8 cellular contexts compared by ENCODE assay signal in the genomic region with DNA sequence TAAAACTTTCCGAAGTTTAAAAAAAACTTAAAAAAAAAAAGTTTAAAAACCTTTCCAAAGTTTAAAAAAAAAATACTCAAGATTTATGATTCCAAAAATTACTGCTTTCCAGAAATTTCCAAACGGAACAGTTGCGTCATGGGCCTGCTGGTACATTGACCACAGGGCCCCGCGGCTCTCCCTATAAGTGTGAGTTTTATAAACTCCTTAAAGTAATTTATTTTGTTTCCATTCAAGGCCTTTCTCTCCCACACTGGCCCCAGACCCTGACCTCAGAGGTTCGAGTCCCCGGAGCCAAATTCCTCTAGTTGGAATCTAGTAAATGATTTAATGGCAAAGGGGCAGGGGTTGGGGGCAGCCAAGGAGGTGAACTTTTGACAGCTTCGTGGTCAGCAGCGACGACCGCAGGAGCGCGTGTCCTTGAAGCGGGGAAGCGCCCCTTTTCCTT.
DNase-seq lines count a peak whose midpoint lies in the region; ATAC-seq and TF ChIP-seq lines count a peak whose summit lies in the region.

No MANE protein-coding gene starts in this region.

- H3K36me3 ChIP-seq in GM23338 (ENCODE audit: insufficient read depth), result no peaks in the 10 kb centered on the region

- intact Hi-C loops in activated T-helper 2 cell treated with anti-CD3 and anti-CD28 coated beads, Interferon-gamma antibody, Interleukin-2, Interleukin-4, amounts not matched to agents 10 μg/mL and 5 μg/mL and 100 μg/mL, durations not matched to agents 14 hours and 24 hours and 36 hours (cut with micrococcal nuclease), result loop anchor here (1.0 kb wide), 1 partner anchor 98 kb away; the partner anchor contains the start of gene INSR
- intact Hi-C loops in left ventricle myocardium superior (cut with micrococcal nuclease), result no loop called here

- TF ChIP-seq CTCF in GM23338 (conservative IDR thresholded peaks at IDR 0.05; ENCODE audit: low read depth in 2 of 2), result no peak

- peak overlapping the region; percentile 54 for H3K4me3 ChIP-seq in GM23338
- H3K4me3 ChIP-seq in skin epidermis, result peak overlapping the region; percentile 11 to 75 (median 57)

- no peaks in the 10 kb centered on the region; the same call in 1 of the 2 replicates for H3K4me1 ChIP-seq in GM23338 (ENCODE audit: insufficient read depth)

- H3K4me2 ChIP-seq in GM23338, result peak overlapping the region; percentile 73

- no peaks in the 10 kb centered on the region for H3K27me3 ChIP-seq in GM23338 (ENCODE audit: insufficient read depth)

- ATAC-seq in GM23338, result no peak
- ATAC-seq in left ventricle myocardium superior, result no peak
- ATAC-seq in GM21786 (IDR thresholded peaks at IDR 0.05; ENCODE audit: unreplicated experiment), result no peak

- H3K9me3 Mint-ChIP-seq in GM23338, result no peaks in the 10 kb centered on the region; the same call in 2 of the 3 replicates
- H3K9me3 Mint-ChIP-seq in activated T-helper 2 cell treated with anti-CD3 and anti-CD28 coated beads, Interferon-gamma antibody, Interleukin-2, Interleukin-4, amounts not matched to agents 10 μg/mL and 5 μg/mL and 100 μg/mL, durations not matched to agents 14 hours and 24 hours and 36 hours, result no peaks in the 10 kb centered on the region

- H3K27ac Mint-ChIP-seq in GM23338, result peak overlapping the region; percentile 89
- H3K27ac Mint-ChIP-seq in activated T-helper 2 cell treated with anti-CD3 and anti-CD28 coated beads, Interferon-gamma antibody, Interleukin-2, Interleukin-4, amounts not matched to agents 10 μg/mL and 5 μg/mL and 100 μg/mL, durations not matched to agents 14 hours and 24 hours and 36 hours, result no peak overlapping the region

- no peak overlapping the region for H2AFZ ChIP-seq in GM23338

- no peaks in the 10 kb centered on the region; the same call in 1 of the 2 replicates for H4K20me1 ChIP-seq in GM23338 (replicated peaks; ENCODE audit: insufficient read depth)

- peaks cover 4% of the 10 kb centered on the region; the same call in 2 of the 3 replicates for H3K4me1 Mint-ChIP-seq in GM23338
- peaks cover 27% of the 10 kb centered on the region for H3K4me1 Mint-ChIP-seq in activated T-helper 2 cell treated with anti-CD3 and anti-CD28 coated beads, Interferon-gamma antibody, Interleukin-2, Interleukin-4, amounts not matched to agents 10 μg/mL and 5 μg/mL and 100 μg/mL, durations not matched to agents 14 hours and 24 hours and 36 hours (ENCODE audit: low read depth)

- H3K27ac ChIP-seq in GM23338 (ENCODE audit: low read depth) (peak overlapping the region; percentile 89; the same call in 1 of the 2 replicates), skin epidermis (peak overlapping the region in 15 of 21 experiments; percentile 22 to 87 (median 44))

- peaks cover 3% of the 10 kb centered on the region; the same call in 1 of the 2 replicates for H3F3A ChIP-seq in GM23338 (replicated peaks; ENCODE audit: low read depth)

- DNase-seq in GM23338 (ENCODE audit: low spot score), result no peak
- DNase-seq in activated T-helper 2 cell treated with anti-CD3 and anti-CD28 coated beads, Interferon-gamma antibody, Interleukin-2, Interleukin-4, amounts not matched to agents 10 μg/mL and 5 μg/mL and 100 μg/mL, durations not matched to agents 14 hours and 24 hours and 36 hours (ENCODE audit: low spot score), result no peak
- peak; percentile 38 for DNase-seq in left ventricle myocardium superior
- DNase-seq in activated gamma-delta T cell (lab: John Stamatoyannopoulos, UW), result no peak
- no peak for DNase-seq in germinal center (ENCODE audit: low spot score)
- no peak for DNase-seq in nucleus accumbens (lab: John Stamatoyannopoulos, UW)

- H3K27me3 Mint-ChIP-seq in GM23338 (ENCODE audit: insufficient read depth, low read depth, poor library complexity), result peaks cover 17% of the 10 kb centered on the region
- peaks cover 24% of the 10 kb centered on the region for H3K27me3 Mint-ChIP-seq in activated T-helper 2 cell treated with anti-CD3 and anti-CD28 coated beads, Interferon-gamma antibody, Interleukin-2, Interleukin-4, amounts not matched to agents 10 μg/mL and 5 μg/mL and 100 μg/mL, durations not matched to agents 14 hours and 24 hours and 36 hours (ENCODE audit: low read depth)

- 0 out of 2 replicates have a peak, but pooled peaks cover 3% of the 10 kb centered on the region for H3K79me2 ChIP-seq in GM23338 (replicated peaks; ENCODE audit: insufficient read depth)

- H3K36me3 Mint-ChIP-seq in GM23338 (ENCODE audit: low read depth), result no peaks in the 10 kb centered on the region
- no peaks in the 10 kb centered on the region for H3K36me3 Mint-ChIP-seq in activated T-helper 2 cell treated with anti-CD3 and anti-CD28 coated beads, Interferon-gamma antibody, Interleukin-2, Interleukin-4, amounts not matched to agents 10 μg/mL and 5 μg/mL and 100 μg/mL, durations not matched to agents 14 hours and 24 hours and 36 hours (ENCODE audit: low read depth)

- no peaks in the 10 kb centered on the region for H3K9me2 ChIP-seq in GM23338 (ENCODE audit: insufficient read depth)

- peak overlapping the region; percentile 77 for H3K4me3 Mint-ChIP-seq in GM23338
- H3K4me3 Mint-ChIP-seq in activated T-helper 2 cell treated with anti-CD3 and anti-CD28 coated beads, Interferon-gamma antibody, Interleukin-2, Interleukin-4, amounts not matched to agents 10 μg/mL and 5 μg/mL and 100 μg/mL, durations not matched to agents 14 hours and 24 hours and 36 hours (ENCODE audit: low read depth), result peak overlapping the region; percentile 80

TF ChIP-seq in GM23338, 12 proteins besides CTCF, POLR2A, EP300 and RAD21:
- no peak for TF ChIP-seq CREB1 (CRISPR knock-in tag; IDR thresholded peaks at IDR 0.05; ENCODE audit: low read depth)
- TF ChIP-seq ETS1 (IDR thresholded peaks at IDR 0.05), result no peak
- TF ChIP-seq POLR2AphosphoS5 (IDR thresholded peaks at IDR 0.05; ENCODE audit: low read depth), result no peak
- TF ChIP-seq ZNF114 (CRISPR knock-in tag; IDR thresholded peaks at IDR 0.05), result no peak
- TF ChIP-seq NANOG (IDR thresholded peaks at IDR 0.05; ENCODE audit: borderline replicate concordance), result no peak
- no peak for TF ChIP-seq EZH2phosphoT487 (IDR thresholded peaks at IDR 0.05; ENCODE audit: unreplicated experiment)
- no peak for TF ChIP-seq JUNB (IDR thresholded peaks at IDR 0.05; ENCODE audit: unreplicated experiment)
- no peak for TF ChIP-seq EZH2 (IDR thresholded peaks at IDR 0.05; ENCODE audit: low read depth, unreplicated experiment)
- no peak for TF ChIP-seq STAT1 (IDR thresholded peaks at IDR 0.05; ENCODE audit: unreplicated experiment)
TF ChIP-seq in GM23338: peak in this region for 0.
